ENCODE assay signal across 8 cellular contexts in genomic region chr2:112433480-112433879, GRCh38. TPM values are rescaled to one million over a fixed set of nuclear protein-coding genes. Genes with fewer than 3 reads are reported as not detected.
DNase-seq lines count a peak whose midpoint lies in the region; ATAC-seq and TF ChIP-seq lines count a peak whose summit lies in the region.
"Not testable (repeated sequence)": the region's sequence is repeated elsewhere in the genome, so short reads cannot be mapped to it uniquely, and the experiment has no call there.

RGPD8 (minus strand) TSS chr2:112433645; CDS start chr2:112433453, 192 bp downstream.

- H2BK12ac ChIP-seq in trophoblast cell (ENCODE audit: low read length) = not testable (repeated sequence)

- not testable (repeated sequence) for H3K79me2 ChIP-seq in trophoblast cell (ENCODE audit: control insufficient read depth, insufficient read depth, low read length, poor library complexity)

- H3K27me3 Mint-ChIP-seq in stimulated activated naive CD8-positive, alpha-beta T cell treated with anti-CD3 and anti-CD28 coated beads, Interleukin-15, amount 100 ng/mL, for 72 hours = peaks cover 13% of the 10 kb centered on the region

- not testable (repeated sequence) for H3K4ac ChIP-seq in trophoblast cell (ENCODE audit: low read depth, low read length)

- H3K9ac ChIP-seq in trophoblast cell (ENCODE audit: low read length) = not testable (repeated sequence)

- peak within 1 kb of the TSS; percentile 65 for H3K18ac ChIP-seq in trophoblast cell (ENCODE audit: low read length)

- H3K4me2 ChIP-seq in trophoblast cell (ENCODE audit: low read length) = peak within 1 kb of the TSS; percentile 55

- H2AFZ ChIP-seq in trophoblast cell (ENCODE audit: insufficient read depth, low read length, poor library complexity) = peak within 1 kb of the TSS; percentile 25

- not testable (repeated sequence) for H3K23ac ChIP-seq in trophoblast cell (ENCODE audit: low read length)

- peak within 1 kb of the TSS; percentile 77 for H4K8ac ChIP-seq in trophoblast cell (ENCODE audit: low read depth, low read length)

- not testable (repeated sequence) for H3K27me3 ChIP-seq in HL-60 (ENCODE audit: insufficient read depth, poor library complexity, severe bottlenecking); brain microvascular endothelial cell (replicated peaks); right atrium auricular region; trophoblast cell (ENCODE audit: insufficient read depth, low read length)

- H3K9me3 ChIP-seq in right atrium auricular region; trophoblast cell (ENCODE audit: insufficient read depth, low read depth, low read length): not testable (repeated sequence)

- H3K9me3 Mint-ChIP-seq in stimulated activated naive CD8-positive, alpha-beta T cell treated with anti-CD3 and anti-CD28 coated beads, Interleukin-15, amount 100 ng/mL, for 72 hours = not testable (repeated sequence)

- H3K4me1 Mint-ChIP-seq in stimulated activated naive CD8-positive, alpha-beta T cell treated with anti-CD3 and anti-CD28 coated beads, Interleukin-15, amount 100 ng/mL, for 72 hours = peaks cover 18% of the 10 kb centered on the region

- not testable (repeated sequence) for H3K36me3 ChIP-seq in brain microvascular endothelial cell (replicated peaks); right atrium auricular region; trophoblast cell (ENCODE audit: control insufficient read depth in 1 of 2, insufficient read depth in 2 of 2, low read length in 2 of 2)

- H3K14ac ChIP-seq in trophoblast cell (ENCODE audit: low read length) = not testable (repeated sequence)

- in situ Hi-C loops in brain microvascular endothelial cell (cut with HindIII; ENCODE audit: low pct_ligation_motif_present, low sequenced_read_pairs) = not testable (repeated sequence)

- peak within 1 kb of the TSS; percentile 35 for H4K91ac ChIP-seq in trophoblast cell (ENCODE audit: low read depth, low read length)

- not testable (repeated sequence) for H3K79me1 ChIP-seq in trophoblast cell (ENCODE audit: low read length)

- H3K4me3 ChIP-seq in HL-60 (replicated peaks; ENCODE audit: insufficient read depth, low read length) (peak within 1 kb of the TSS; percentile 37), brain microvascular endothelial cell (ENCODE audit: low read depth, low read length) (peak within 1 kb of the TSS; percentile 39), right atrium auricular region (peak within 1 kb of the TSS; percentile 65 to 66), trophoblast cell (ENCODE audit: low read depth, low read length) (peak within 1 kb of the TSS; percentile 71)

- ATAC-seq in GM21619 (IDR thresholded peaks at IDR 0.05; ENCODE audit: unreplicated experiment) = peak; percentile 97
- ATAC-seq in stimulated activated naive CD8-positive, alpha-beta T cell treated with anti-CD3 and anti-CD28 coated beads, Interleukin-15, amount 100 ng/mL, for 72 hours = peak; percentile 99

- H3K27ac Mint-ChIP-seq in stimulated activated naive CD8-positive, alpha-beta T cell treated with anti-CD3 and anti-CD28 coated beads, Interleukin-15, amount 100 ng/mL, for 72 hours = peak within 1 kb of the TSS; percentile 85 to 97

- H4K12ac ChIP-seq in trophoblast cell (ENCODE audit: low read depth, low read length) = not testable (repeated sequence)

- not testable (repeated sequence) for H3K4me1 ChIP-seq in right atrium auricular region; trophoblast cell (ENCODE audit: control insufficient read depth in 1 of 2, insufficient read depth in 2 of 2, low read length in 2 of 2)

- no CpG with 5 or more reads among the region's 26 CpGs for WGBS in trophoblast cell (ENCODE audit: extremely low coverage, insufficient coverage, insufficient read length)

- H2BK5ac ChIP-seq in trophoblast cell (ENCODE audit: low read depth, low read length, poor library complexity) = not testable (repeated sequence)

- not testable (repeated sequence) for H3K27ac ChIP-seq in HL-60 (replicated peaks); brain microvascular endothelial cell
- H3K27ac ChIP-seq in right atrium auricular region (peak within 1 kb of the TSS; percentile 81 to 85), trophoblast cell (ENCODE audit: low read depth, low read length) (peak within 1 kb of the TSS; percentile 34)

- H2AK5ac ChIP-seq in trophoblast cell (ENCODE audit: low read length) = not testable (repeated sequence)

- TF ChIP-seq CTCF in HL-60 (IDR thresholded peaks at IDR 0.05; ENCODE audit: insufficient read depth, low read length) = not testable (repeated sequence)
- TF ChIP-seq CTCF in brain microvascular endothelial cell (IDR thresholded peaks at IDR 0.05; ENCODE audit: low read depth, low read length, missing control alignments) (peak; percentile 67), right atrium auricular region (IDR thresholded peaks at IDR 0.05) (peak; percentile 42 to 64)

- DNase-seq in EL = peak; percentile 86
- DNase-seq in HL-60 (ENCODE audit: low read depth in 1 of 2, low spot score in 1 of 2) = peak; percentile 57 to 87
- DNase-seq in activated CD4-positive, CD25-positive, alpha-beta regulatory T cell treated with anti-CD3 and anti-CD28 coated beads, Interleukin-2, amount 50 U/mL, for 72 hours = peak; percentile 93
- peak; percentile 83 for DNase-seq in brain microvascular endothelial cell
- peak; percentile 92 for DNase-seq in right atrium auricular region (ENCODE audit: low spot score)
- peak; percentile 82 to 92 for DNase-seq in trophoblast cell
- DNase-seq in stimulated activated naive CD8-positive, alpha-beta T cell treated with anti-CD3 and anti-CD28 coated beads, Interleukin-15, amount 100 ng/mL, for 72 hours = peak; percentile 90 to 94

- H3K4me3 Mint-ChIP-seq in stimulated activated naive CD8-positive, alpha-beta T cell treated with anti-CD3 and anti-CD28 coated beads, Interleukin-15, amount 100 ng/mL, for 72 hours = peak within 1 kb of the TSS; percentile 87 to 88

- not testable (repeated sequence) for H2BK120ac ChIP-seq in trophoblast cell (ENCODE audit: insufficient read depth, low read length, poor library complexity)

RNA-seq across cellular contexts. Expression of gene RGPD8, which starts in this region (rescaled TPM):
- 1 to 10 TPM; 8.3 to 8.7 TPM for total RNA-seq in right atrium auricular region
- 4.3 and 4.7 TPM in 2 replicates for polyA plus RNA-seq in trophoblast cell (2013)
